Comparison of ENCODE assay signal across 8 cellular contexts in genomic region chr17:45235071-45236001, GRCh38. TPM values are rescaled to one million over a fixed set of nuclear protein-coding genes. Genes with fewer than 3 reads are reported as not detected.
DNase-seq lines count a peak whose midpoint lies in the region; ATAC-seq and TF ChIP-seq lines count a peak whose summit lies in the region.

No MANE protein-coding gene starts in this region.

- H3K36me3 ChIP-seq in PC-3 (ENCODE audit: low read depth, low read length): no peaks in the 10 kb centered on the region
- H3K36me3 ChIP-seq in fibroblast of lung (ENCODE audit: control insufficient read depth, insufficient read depth, low read length): no peaks in the 10 kb centered on the region
- H3K36me3 ChIP-seq in neural cell (ENCODE audit: insufficient read depth, low read length): no peaks in the 10 kb centered on the region
- no peaks in the 10 kb centered on the region for H3K36me3 ChIP-seq in tibial artery

- H4K20me1 ChIP-seq in PC-3 (ENCODE audit: low read length) (no peaks in the 10 kb centered on the region), fibroblast of lung (ENCODE audit: control insufficient read depth, extremely low read depth, insufficient read depth, low read length) (no peaks in the 10 kb centered on the region), neural cell (ENCODE audit: insufficient read depth) (no peaks in the 10 kb centered on the region)

- H2AFZ ChIP-seq in PC-3 (ENCODE audit: low read length) (no peak overlapping the region), fibroblast of lung (ENCODE audit: low read length) (no peak overlapping the region), neural cell (ENCODE audit: low read depth, low read length) (no peak overlapping the region)

- TF ChIP-seq RAD21 in neural cell (conservative IDR thresholded peaks at IDR 0.05): no peak

- H3K4me1 ChIP-seq in PC-3 (ENCODE audit: insufficient read depth, low read length) (peaks cover 11% of the 10 kb centered on the region), fibroblast of lung (ENCODE audit: control insufficient read depth, extremely low read depth, insufficient read depth, low read length) (peaks cover 4% of the 10 kb centered on the region), tibial artery (no peaks in the 10 kb centered on the region)

- peak; percentile 73 for DNase-seq in CD14-positive monocyte (ENCODE audit: low spot score)
- DNase-seq in HEK293T (ENCODE audit: extremely low spot score): peak; percentile 77
- peak; percentile 85 for DNase-seq in PC-3
- peak; percentile 82 for DNase-seq in activated T-cell treated with anti-CD3 and anti-CD28 coated beads, Interleukin-2, amount 50 U/mL, for 24 hours
- peak; percentile 59 to 83 for DNase-seq in fibroblast of lung (ENCODE audit: low read depth in 2 of 2)
- DNase-seq in tibial artery: peak; percentile 75 to 76

- H3K4me3 ChIP-seq in PC-3 (ENCODE audit: low read length): no peak overlapping the region
- H3K4me3 ChIP-seq in fibroblast of lung (replicated peaks in 1 of 4; ENCODE audit: control extremely low read depth in 1 of 4, insufficient read depth in 1 of 4, low read depth in 3 of 4, low read length in 4 of 4): no peak overlapping the region
- no peak overlapping the region for H3K4me3 ChIP-seq in neural cell (ENCODE audit: low read length)
- H3K4me3 ChIP-seq in tibial artery: no peak overlapping the region

- intact Hi-C loops in CD14-positive monocyte (cut with micrococcal nuclease) (loop anchor here (1.0 to 5.0 kb wide), 2 partner anchors 16 to 33 kb away; no protein-coding TSS in a partner anchor), PC-3 (cut with micrococcal nuclease) (loop anchor here (1.0 kb wide), 2 partner anchors 16 to 100 kb away; partner anchors contain the start of gene ACBD4), tibial artery (cut with DNase I; ENCODE audit: low total_unique reads) (no loop called here)

- ATAC-seq in PC-3 (peak; percentile 66), HG02885 (IDR thresholded peaks at IDR 0.05; ENCODE audit: poor library complexity, unreplicated experiment) (no peak)

- peak overlapping the region; percentile 76 to 90 (median 86) for H3K27ac Mint-ChIP-seq in CD14-positive monocyte
- peak overlapping the region; percentile 90 for H3K27ac Mint-ChIP-seq in activated T-cell treated with anti-CD3 and anti-CD28 coated beads, Interleukin-2, amount 50 U/mL, for 24 hours

- peak overlapping the region in 1 of 2 donors; percentile 65 for H3K4me3 Mint-ChIP-seq in CD14-positive monocyte
- no peak overlapping the region for H3K4me3 Mint-ChIP-seq in activated T-cell treated with anti-CD3 and anti-CD28 coated beads, Interleukin-2, amount 50 U/mL, for 24 hours

- CTCF ChIA-PET in HEK293T (lab: Yijun Ruan, JAX): interaction anchor here (1.0 to 2.7 kb wide), 18 partner anchors 8 to 190 kb away, joined by 3 to 19 read pairs (median 6); partner anchors contain the start of genes ACBD4, FMNL1 and MAP3K14
- CTCF ChIA-PET in PC-3 (lab: Charles Lee): interaction anchor here (0.6 to 3.0 kb wide), 6 partner anchors 16 to 190 kb away, joined by 3 to 20 read pairs (median 3); partner anchors contain the start of gene ACBD4

- TF ChIP-seq EP300 in neural cell (conservative IDR thresholded peaks at IDR 0.05; ENCODE audit: poor library complexity, severe bottlenecking): no peak

- H3K27me3 ChIP-seq in PC-3 (ENCODE audit: low read length): no peaks in the 10 kb centered on the region
- H3K27me3 ChIP-seq in fibroblast of lung (ENCODE audit: control insufficient read depth, insufficient read depth, low read length): peaks cover 15% of the 10 kb centered on the region
- H3K27me3 ChIP-seq in neural cell (ENCODE audit: insufficient read depth, low read depth, low read length): no peaks in the 10 kb centered on the region
- H3K27me3 ChIP-seq in tibial artery: peaks cover 0 to 66% of the 10 kb centered on the region in 2 donors

- no peak overlapping the region for H3K9ac ChIP-seq in PC-3 (ENCODE audit: low read length)
- H3K9ac ChIP-seq in fibroblast of lung (ENCODE audit: insufficient read depth, low read length): no peak overlapping the region
- H3K9ac ChIP-seq in neural cell (ENCODE audit: low read length): no peak overlapping the region

- no TSS peak for BruUV-seq in PC-3 (replicated peaks; lab: Mats Ljungman, UMichigan)

- no peaks in the 10 kb centered on the region for H3K79me2 ChIP-seq in PC-3 (ENCODE audit: low read length)
- no peaks in the 10 kb centered on the region for H3K79me2 ChIP-seq in fibroblast of lung (ENCODE audit: control insufficient read depth, insufficient read depth, low read length)
- H3K79me2 ChIP-seq in neural cell (replicated peaks; ENCODE audit: insufficient read depth, low read length): no peaks in the 10 kb centered on the region

- peaks cover 89 to 93% of the 10 kb centered on the region in 2 donors for H3K36me3 Mint-ChIP-seq in CD14-positive monocyte
- peaks cover 91% of the 10 kb centered on the region for H3K36me3 Mint-ChIP-seq in activated T-cell treated with anti-CD3 and anti-CD28 coated beads, Interleukin-2, amount 50 U/mL, for 24 hours (ENCODE audit: low read depth)

- no peaks in the 10 kb centered on the region for H3K9me3 ChIP-seq in PC-3 (ENCODE audit: low read length)
- no peaks in the 10 kb centered on the region for H3K9me3 ChIP-seq in fibroblast of lung (ENCODE audit: control insufficient read depth, insufficient read depth, low read depth, low read length)
- H3K9me3 ChIP-seq in neural cell (ENCODE audit: low read length): no peaks in the 10 kb centered on the region
- no peaks in the 10 kb centered on the region for H3K9me3 ChIP-seq in tibial artery

- TF ChIP-seq CTCF in CD14-positive monocyte (IDR thresholded peaks at IDR 0.05) (peak; percentile 92), PC-3 (conservative IDR thresholded peaks at IDR 0.05; ENCODE audit: low read depth, low read length) (peak; percentile 97), fibroblast of lung (conservative IDR thresholded peaks at IDR 0.05 in 1 of 2, IDR thresholded peaks at IDR 0.05 in 1 of 2; ENCODE audit: low read depth in 1 of 2, low read length in 2 of 2) (peak; percentile 80 to 88), neural cell (IDR thresholded peaks at IDR 0.05; ENCODE audit: poor library complexity, severe bottlenecking) (peak; percentile 53), tibial artery (IDR thresholded peaks at IDR 0.05) (peak; percentile 57 to 64)

- no peak overlapping the region for H3K4me2 ChIP-seq in PC-3 (ENCODE audit: low read length)
- no peak overlapping the region for H3K4me2 ChIP-seq in fibroblast of lung (ENCODE audit: extremely low read depth, insufficient read depth, low read length)
- H3K4me2 ChIP-seq in neural cell (ENCODE audit: low read length): no peak overlapping the region

- H3K9me3 Mint-ChIP-seq in CD14-positive monocyte: peaks cover 0 to 1% (median 0%) of the 10 kb centered on the region in 7 donors
- H3K9me3 Mint-ChIP-seq in activated T-cell treated with anti-CD3 and anti-CD28 coated beads, Interleukin-2, amount 50 U/mL, for 24 hours: no peaks in the 10 kb centered on the region

- H3K4me1 Mint-ChIP-seq in CD14-positive monocyte: peaks cover 59% of the 10 kb centered on the region
- peaks cover 69% of the 10 kb centered on the region for H3K4me1 Mint-ChIP-seq in activated T-cell treated with anti-CD3 and anti-CD28 coated beads, Interleukin-2, amount 50 U/mL, for 24 hours (ENCODE audit: low read depth)

- H3K27ac ChIP-seq in PC-3 (ENCODE audit: low read length) (no peak overlapping the region), fibroblast of lung (ENCODE audit: insufficient read depth, low read length) (no peak overlapping the region), neural cell (ENCODE audit: low read length) (no peak overlapping the region), tibial artery (no peak overlapping the region)

- no peaks in the 10 kb centered on the region for H3F3A ChIP-seq in PC-3 (ENCODE audit: low read length, unreplicated experiment)
- H3F3A ChIP-seq in neural cell (ENCODE audit: insufficient read depth, low read length, poor library complexity, severe bottlenecking): no peaks in the 10 kb centered on the region

- H3K27me3 Mint-ChIP-seq in CD14-positive monocyte (ENCODE audit: low read depth in 3 of 3): peaks cover 0 to 4% (median 4%) of the 10 kb centered on the region in 3 donors
- H3K27me3 Mint-ChIP-seq in activated T-cell treated with anti-CD3 and anti-CD28 coated beads, Interleukin-2, amount 50 U/mL, for 24 hours: no peaks in the 10 kb centered on the region

- H3K9me2 ChIP-seq in PC-3 (replicated peaks; ENCODE audit: low read length): no peaks in the 10 kb centered on the region
- no peaks in the 10 kb centered on the region for H3K9me2 ChIP-seq in neural cell (ENCODE audit: insufficient read depth, low read length)

- POLR2A ChIA-PET in HEK293T (lab: Yijun Ruan, JAX) (interaction anchor here (0.7 to 2.5 kb wide), 3 partner anchors 12 to 81 kb away, joined by 4 to 13 read pairs (median 4); partner anchors contain the start of genes HEXIM2 and MAP3K14), PC-3 (lab: Charles Lee; ENCODE audit: unreplicated experiment) (no interaction called here)

TF ChIP-seq in HEK293T, 16 proteins besides CTCF, POLR2A, EP300 and RAD21 (continues in another document):
- TF ChIP-seq NFRKB (IDR thresholded peaks at IDR 0.05) (no peak), FOXM1 (IDR thresholded peaks at IDR 0.05; ENCODE audit: borderline replicate concordance) (no peak), TARDBP (IDR thresholded peaks at IDR 0.05) (no peak), ZNF384 (IDR thresholded peaks at IDR 0.05) (no peak), BHLHE40 (IDR thresholded peaks at IDR 0.05; ENCODE audit: borderline replicate concordance) (no peak), SUZ12 (IDR thresholded peaks at IDR 0.05) (no peak)

TF ChIP-seq in neural cell, 6 proteins besides CTCF, POLR2A, EP300 and RAD21:
- TF ChIP-seq MXI1 (conservative IDR thresholded peaks at IDR 0.05; ENCODE audit: poor library complexity, severe bottlenecking) (no peak), SMC3 (conservative IDR thresholded peaks at IDR 0.05; ENCODE audit: poor library complexity) (peak; percentile 40)
TF ChIP-seq in neural cell: peak in this region for 1.

RNA-seq across cellular contexts. Expression of gene FMNL1, which starts 13.7 kb away (rescaled TPM):
- polyA plus RNA-seq in CD14-positive monocyte: 10 to 100 TPM; 23.8 to 24.8 TPM
- 8.2 and 14.2 TPM in 2 replicates for total RNA-seq in PC-3 (2014; rRNA removed)
- total RNA-seq in fibroblast of lung: 2.8 and 3.1 TPM in 2 replicates
- 1.1 and 1.9 TPM in 2 replicates for polyA plus RNA-seq in fibroblast of lung
- polyA plus RNA-seq in fibroblast of lung (2012): 2.6 and 6.2 TPM in 2 replicates
- 11.4 and 13.4 TPM in 2 replicates for polyA minus RNA-seq in fibroblast of lung (ENCODE audit: low replicate concordance)
- polyA plus RNA-seq in neural cell: 3.8 and 5.6 TPM in 2 replicates
- polyA minus RNA-seq in neural cell: 5.8 and 6.6 TPM in 2 replicates

RNA-seq across cellular contexts. Expression of gene SPATA32, which starts 26.6 kb away (rescaled TPM):
- polyA plus RNA-seq in CD14-positive monocyte: not detected
- not detected in 2 replicates for total RNA-seq in PC-3 (2014; rRNA removed)
- not detected in 2 replicates for total RNA-seq in fibroblast of lung
- not detected in 2 replicates for polyA plus RNA-seq in fibroblast of lung
- polyA plus RNA-seq in fibroblast of lung (2012): not detected in 2 replicates
- polyA minus RNA-seq in fibroblast of lung (ENCODE audit: low replicate concordance): not detected in 2 replicates
- not detected in 2 replicates for polyA plus RNA-seq in neural cell
- not detected in 2 replicates for polyA minus RNA-seq in neural cell
